In the genomic region with DNA sequence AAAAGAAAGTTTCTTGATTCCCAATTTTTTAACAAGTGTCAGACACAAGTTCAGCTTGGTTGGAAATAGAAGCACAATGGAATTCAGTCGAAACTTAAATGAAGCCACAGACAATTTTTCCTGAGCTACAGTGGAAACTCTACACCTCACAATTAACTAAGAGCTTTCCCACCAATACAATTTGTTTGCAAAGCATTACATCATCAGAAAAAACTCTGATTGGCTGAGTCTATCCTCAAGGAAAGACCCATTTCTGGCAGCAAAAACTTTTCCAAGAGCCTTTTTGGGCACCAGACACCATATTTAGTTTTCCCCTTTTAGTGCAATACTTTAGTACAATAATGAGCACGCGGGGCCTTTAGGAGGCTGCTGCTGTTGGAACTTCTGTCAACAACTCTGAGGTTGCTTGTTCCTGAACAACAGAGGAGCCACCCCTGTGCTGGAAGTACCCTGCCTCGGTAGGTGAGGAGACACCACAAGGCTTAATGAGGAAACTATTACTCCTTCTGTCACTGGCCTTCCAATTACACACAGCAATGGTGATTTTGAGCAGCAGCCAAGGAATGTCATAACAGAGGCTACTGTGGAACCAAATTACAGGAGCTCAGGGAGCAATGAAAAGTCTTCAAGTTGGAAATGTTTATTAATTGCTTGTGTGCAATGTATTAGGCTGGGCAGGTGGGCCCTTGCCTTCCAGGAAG, we compare ENCODE assay signal across 14 cellular contexts.
A peak's percentile ranks its signal among the peaks of the same experiment; 100 is the strongest.
DNase-seq lines count a peak whose midpoint lies in the region; ATAC-seq and TF ChIP-seq lines count a peak whose summit lies in the region.
"Had no signal": no experiment of that assay in that cellular context is flagged by ENCODE, and none has a peak within 500 bp of the region (broad histone marks: within the 10 kb centered on the region; RNA-seq: fewer than 3 reads in every experiment).

No MANE protein-coding gene starts in this region.

- TF ChIP-seq POLR2A in right lobe of liver (IDR thresholded peaks at IDR 0.05): no peak

- no peak for TF ChIP-seq CTCF in right lobe of liver (IDR thresholded peaks at IDR 0.05)

- no peaks in the 10 kb centered on the region for H3K36me3 ChIP-seq in right lobe of liver
- H3K36me3 ChIP-seq: tibial artery had no signal

- peak in 3 of 4 donors; percentile 31 to 63 (median 57) for ATAC-seq in right lobe of liver
- ATAC-seq in HG03045 (IDR thresholded peaks at IDR 0.05; ENCODE audit: unreplicated experiment): no peak
- no peak for ATAC-seq in GM21576 (IDR thresholded peaks at IDR 0.05; ENCODE audit: unreplicated experiment)
- ATAC-seq in activated naive CD8-positive, alpha-beta T cell treated with anti-CD3 and anti-CD28 coated beads, Interleukin-2, amount 50 U/mL, for 24 hours: no peak

- no peaks in the 10 kb centered on the region for H3K27me3 Mint-ChIP-seq in activated naive CD8-positive, alpha-beta T cell treated with anti-CD3 and anti-CD28 coated beads, Interleukin-2, amount 50 U/mL, for 24 hours

- H3K9me3 ChIP-seq in right lobe of liver: no peaks in the 10 kb centered on the region
- H3K9me3 ChIP-seq: tibial artery had no signal

- H3K27me3 ChIP-seq in right lobe of liver: no peaks in the 10 kb centered on the region

- intact Hi-C loops in right lobe of liver (cut with DNase I): no loop called here

- H3K4me3 ChIP-seq in right lobe of liver: no peak overlapping the region
- H3K4me3 ChIP-seq: PC-9 had no signal

- no peaks in the 10 kb centered on the region for H3K36me3 Mint-ChIP-seq in activated naive CD8-positive, alpha-beta T cell treated with anti-CD3 and anti-CD28 coated beads, Interleukin-2, amount 50 U/mL, for 24 hours (ENCODE audit: low read depth)

- H3K27ac ChIP-seq in right lobe of liver: no peak overlapping the region
- H3K27ac ChIP-seq: PC-9, tibial artery had no signal

- H3K4me1 Mint-ChIP-seq in activated naive CD8-positive, alpha-beta T cell treated with anti-CD3 and anti-CD28 coated beads, Interleukin-2, amount 50 U/mL, for 24 hours: no peaks in the 10 kb centered on the region

- H3K9me3 Mint-ChIP-seq in activated naive CD8-positive, alpha-beta T cell treated with anti-CD3 and anti-CD28 coated beads, Interleukin-2, amount 50 U/mL, for 24 hours: no peaks in the 10 kb centered on the region
- H3K9me3 Mint-ChIP-seq: activated T-helper 1 cell treated with anti-CD3 and anti-CD28 coated beads, Interleukin-12 subunit alpha, Interleukin-12 subunit beta, Interleukin-2, Interleukin-4 antibody, amounts not matched to agents 30 ng/mL and 10 ng/mL and 1 ng/mL, durations not matched to agents 14 hours and 24 hours and 36 hours had no signal

- no peak overlapping the region for H3K27ac Mint-ChIP-seq in activated naive CD8-positive, alpha-beta T cell treated with anti-CD3 and anti-CD28 coated beads, Interleukin-2, amount 50 U/mL, for 24 hours
- H3K27ac Mint-ChIP-seq: activated T-helper 1 cell treated with anti-CD3 and anti-CD28 coated beads, Interleukin-12 subunit alpha, Interleukin-12 subunit beta, Interleukin-2, Interleukin-4 antibody, amounts not matched to agents 30 ng/mL and 10 ng/mL and 1 ng/mL, durations not matched to agents 14 hours and 24 hours and 36 hours had no signal

- peaks cover 0 to 21% (median 1%) of the 10 kb centered on the region in 4 donors for H3K4me1 ChIP-seq in right lobe of liver

- 38% methylated on average over 4 of the region's 4 CpGs for WGBS in right lobe of liver (ENCODE audit: insufficient coverage, low coverage, low lambda C conversion rate, missing lambda C conversion rate)

- no peak overlapping the region for H3K4me3 Mint-ChIP-seq in activated naive CD8-positive, alpha-beta T cell treated with anti-CD3 and anti-CD28 coated beads, Interleukin-2, amount 50 U/mL, for 24 hours
- H3K4me3 Mint-ChIP-seq: activated T-helper 1 cell treated with anti-CD3 and anti-CD28 coated beads, Interleukin-12 subunit alpha, Interleukin-12 subunit beta, Interleukin-2, Interleukin-4 antibody, amounts not matched to agents 30 ng/mL and 10 ng/mL and 1 ng/mL, durations not matched to agents 14 hours and 24 hours and 36 hours had no signal

- DNase-seq in DMS153 treated with DMSO at 0.1 percent for 48 hours (lab: John Stamatoyannopoulos, UW; ENCODE audit: unreplicated experiment) (peak; percentile 33), NCI-H2081 treated with DMSO at 0.1 percent for 48 hours (lab: John Stamatoyannopoulos, UW) (peak; percentile 28), dedifferentiated amniotic fluid mesenchymal stem cell (ENCODE audit: extremely low spot score) (peak; percentile 22), right lobe of liver (no peak)
- no peak for DNase-seq in activated CD8-positive, alpha-beta memory T cell treated with anti-CD3 and anti-CD28 coated beads, Interleukin-2, amount 50 U/mL, for 4 hours
- no peak for DNase-seq in activated naive CD8-positive, alpha-beta T cell treated with anti-CD3 and anti-CD28 coated beads, Interleukin-2, amount 50 U/mL, for 24 hours
- DNase-seq: activated CD4-positive, alpha-beta T cell treated with anti-CD3 and anti-CD28 coated beads, Interleukin-2, amount 50 U/mL, for 1 hour; mesendoderm; PC-9; stimulated activated CD4-positive, alpha-beta T cell treated with anti-CD3 and anti-CD28 coated beads, Interleukin-12 subunit alpha, Interleukin-12 subunit beta, amount 100 ng/mL, for 4 hours had no signal

Comparison
In these comparisons a context has a peak if more than half of its experiments do, and no peak if none do; other contexts are left out.
1. DNase-seq: peak in DMS153 treated with DMSO at 0.1 percent for 48 hours (single experiment), NCI-H2081 treated with DMSO at 0.1 percent for 48 hours (single experiment) and dedifferentiated amniotic fluid mesenchymal stem cell (single experiment); none in right lobe of liver (0 of 3), activated CD8-positive, alpha-beta memory T cell treated with anti-CD3 and anti-CD28 coated beads, Interleukin-2, amount 50 U/mL, for 4 hours (single experiment) and activated naive CD8-positive, alpha-beta T cell treated with anti-CD3 and anti-CD28 coated beads, Interleukin-2, amount 50 U/mL, for 24 hours (single experiment).
2. ATAC-seq: peak in right lobe of liver (3 of 4); none in HG03045 (single experiment), GM21576 (single experiment) and activated naive CD8-positive, alpha-beta T cell treated with anti-CD3 and anti-CD28 coated beads, Interleukin-2, amount 50 U/mL, for 24 hours (single experiment).